In the genomic region with DNA sequence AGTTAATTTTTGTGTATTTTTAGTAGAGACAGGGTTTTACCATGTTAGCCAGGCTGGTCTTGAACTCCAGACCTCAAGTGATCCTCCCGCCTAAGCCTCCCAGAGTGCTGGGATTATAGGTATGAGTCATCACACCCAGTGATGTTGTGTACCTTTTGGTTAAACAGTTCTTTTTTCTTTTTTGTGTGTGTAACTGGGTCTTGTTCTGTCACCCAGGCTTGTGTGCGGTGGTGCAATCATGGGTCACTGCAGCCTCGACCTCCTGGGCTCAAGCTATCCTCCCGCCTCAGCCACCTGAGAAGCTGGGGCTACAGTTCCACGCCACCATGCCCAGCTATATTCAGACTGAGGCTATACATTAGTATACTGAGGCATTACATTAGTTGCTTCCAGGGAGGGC, we compare ENCODE assay signal across 22 cellular contexts. TPM values are rescaled to one million over a fixed set of nuclear protein-coding genes. Genes with fewer than 3 reads are reported as not detected.
DNase-seq lines count a peak whose midpoint lies in the region; ATAC-seq, FAIRE-seq and TF ChIP-seq lines count a peak whose summit lies in the region.
"Had no signal": no experiment of that assay in that cellular context is flagged by ENCODE, and none has a peak within 500 bp of the region (broad histone marks: within the 10 kb centered on the region; RNA-seq: fewer than 3 reads in every experiment).

No MANE protein-coding gene starts in this region.

- H3K9ac ChIP-seq in kidney (ENCODE audit: low read length in 2 of 2), result no peak overlapping the region
- H3K9ac ChIP-seq: GM23248 had no signal

- no peak overlapping the region for H3K27ac Mint-ChIP-seq in activated CD8-positive, alpha-beta memory T cell treated with anti-CD3 and anti-CD28 coated beads, Interleukin-2, amount 10 ng/mL, durations not matched to agents 7 days and 5 days

- no peak overlapping the region for H3K4me3 Mint-ChIP-seq in activated CD8-positive, alpha-beta memory T cell treated with anti-CD3 and anti-CD28 coated beads, Interleukin-2, amount 10 ng/mL, durations not matched to agents 7 days and 5 days

- H3K36me3 Mint-ChIP-seq in activated CD8-positive, alpha-beta memory T cell treated with anti-CD3 and anti-CD28 coated beads, Interleukin-2, amount 10 ng/mL, durations not matched to agents 7 days and 5 days, result peaks cover 5% of the 10 kb centered on the region

- FAIRE-seq in kidney (lab: Jason Lieb, UNC), result no peak
- no peak for FAIRE-seq in GM19239 (lab: Jason Lieb, UNC)
- FAIRE-seq: RCC 7860 had no signal

- H3K4me1 ChIP-seq in kidney (ENCODE audit: control insufficient read depth in 1 of 2, insufficient read depth in 1 of 2, low read depth in 1 of 2, low read length in 2 of 2), result no peaks in the 10 kb centered on the region
- H3K4me1 ChIP-seq: HAP-1 had no signal

- H3K9me3 ChIP-seq in kidney (ENCODE audit: control insufficient read depth in 1 of 2, low read length in 2 of 2), result no peaks in the 10 kb centered on the region
- H3K9me3 ChIP-seq: HAP-1 had no signal

- intact Hi-C loops in kidney (cut with DNase I), result loop anchor here (10.0 kb wide), 1 partner anchor 46 kb away; a partner anchor contains a TSS

- no peaks in the 10 kb centered on the region for H3K4me1 Mint-ChIP-seq in activated CD8-positive, alpha-beta memory T cell treated with anti-CD3 and anti-CD28 coated beads, Interleukin-2, amount 10 ng/mL, durations not matched to agents 7 days and 5 days

- no peaks in the 10 kb centered on the region for H3K9me3 Mint-ChIP-seq in activated CD8-positive, alpha-beta memory T cell treated with anti-CD3 and anti-CD28 coated beads, Interleukin-2, amount 10 ng/mL, durations not matched to agents 7 days and 5 days (ENCODE audit: low read depth)

- H3K27me3 Mint-ChIP-seq in activated CD8-positive, alpha-beta memory T cell treated with anti-CD3 and anti-CD28 coated beads, Interleukin-2, amount 10 ng/mL, durations not matched to agents 7 days and 5 days, result no peaks in the 10 kb centered on the region

- POLR2A ChIA-PET in RWPE1 (lab: Yijun Ruan, JAX; ENCODE audit: low non-redundant PET), result no interaction called here

- no peak overlapping the region for H3K4me3 ChIP-seq in kidney (ENCODE audit: low read length in 2 of 2)
- H3K4me3 ChIP-seq: GM23248, HAP-1, SK-N-MC had no signal

- no peak for ATAC-seq in activated CD8-positive, alpha-beta memory T cell treated with anti-CD3 and anti-CD28 coated beads, Interleukin-2, amount 10 ng/mL, durations not matched to agents 7 days and 5 days

- peaks cover 3 to 6% of the 10 kb centered on the region in 2 donors for H3K36me3 ChIP-seq in kidney (ENCODE audit: control insufficient read depth in 1 of 2, insufficient read depth in 2 of 2, low read length in 2 of 2)
- H3K36me3 ChIP-seq: HAP-1 had no signal

- peak overlapping the region; percentile 77 for H3K27ac ChIP-seq in RWPE1
- H3K27ac ChIP-seq in kidney (ENCODE audit: low read depth in 2 of 2, low read length in 2 of 2), result no peak overlapping the region
- H3K27ac ChIP-seq: GM23248, SK-N-MC had no signal

- DNase-seq in Daoy (ENCODE audit: low read depth), result peak; percentile 12
- DNase-seq in HT1080 (ENCODE audit: low read depth), result peak; percentile 18
- no peak for DNase-seq in RWPE1 (ENCODE audit: low spot score)
- DNase-seq in kidney, result peak; percentile 17
- no peak for DNase-seq in GM19239 (ENCODE audit: insufficient read length, low spot score)
- DNase-seq in activated CD8-positive, alpha-beta memory T cell treated with anti-CD3 and anti-CD28 coated beads, Interleukin-2, amount 10 ng/mL, durations not matched to agents 7 days and 5 days, result no peak
- DNase-seq in AG20443 (ENCODE audit: low spot score), result no peak
- DNase-seq: COR-L47; DMS 273 treated with DMSO at 0.1 percent for 48 hours; GF-D8; GM23248; KBM-7; NCI-H1092 treated with DMSO at 0.1 percent for 48 hours; NCI-H146; NCI-H2081; NCI-H748 treated with DMSO at 0.1 percent for 48 hours; NK-92 treated with Interleukin-12 subunit alpha and Interleukin-12 subunit beta, amount 100 ng/mL, for 24 hours; Right ventricle myocardium superior had no signal

- TF ChIP-seq CTCF in RWPE1 (conservative IDR thresholded peaks at IDR 0.05; ENCODE audit: low read depth) (no peak), kidney (IDR thresholded peaks at IDR 0.05; ENCODE audit: borderline replicate concordance, extremely low read depth, insufficient read depth) (no peak)

- CTCF ChIA-PET in RWPE1 (lab: Yijun Ruan, JAX), result interaction anchor here (0.7 kb wide), 1 partner anchor 1291 kb away, joined by 4 read pairs; no protein-coding TSS in a partner anchor
- CTCF ChIA-PET in activated CD8-positive, alpha-beta memory T cell treated with anti-CD3 and anti-CD28 coated beads, Interleukin-2, amount 10 ng/mL, durations not matched to agents 7 days and 5 days (lab: Charles Lee), result interaction anchor here (1.4 to 1.9 kb wide), 2 partner anchors 9 to 144 kb away, joined by 3 to 7 read pairs; no protein-coding TSS in a partner anchor

RNA-seq across cellular contexts. Expression of a gene that starts 37.8 kb away (rescaled TPM):
- 3.5 and 4.5 TPM in 2 replicates for total RNA-seq in Daoy (2014; rRNA removed; shearing (Covaris generic))
- 2.4 and 5.5 TPM in 2 replicates for total RNA-seq in HT1080 (2014; rRNA removed; shearing (Covaris generic))
- 3.9 and 4.0 TPM in 2 replicates for polyA plus RNA-seq in HT1080 (2015; cell fraction: cytosol; rRNA removed)
- 2.5 and 5.4 TPM in 2 replicates for polyA plus RNA-seq in HT1080 (2015; cell fraction: nucleus; rRNA removed)
- total RNA-seq in kidney, result 20.5 TPM
- polyA plus RNA-seq in kidney (ENCODE audit: insufficient read depth, low read depth, low replicate concordance), result 4.7 TPM
- 10 to 100 TPM; 20.0 to 23.9 TPM for total RNA-seq in activated CD8-positive, alpha-beta memory T cell treated with anti-CD3 and anti-CD28 coated beads, Interleukin-2, amount 10 ng/mL, durations not matched to agents 7 days and 5 days

RNA-seq across cellular contexts. Expression of a gene that starts 38.1 kb away (rescaled TPM):
- total RNA-seq in Daoy (2014; rRNA removed; shearing (Covaris generic)), result 0.40 TPM in 1 of 2 replicates, not detected in the other
- 0.80 and 1.5 TPM in 2 replicates for total RNA-seq in HT1080 (2014; rRNA removed; shearing (Covaris generic))
- 1.8 and 2.1 TPM in 2 replicates for polyA plus RNA-seq in HT1080 (2015; cell fraction: cytosol; rRNA removed)
- polyA plus RNA-seq in HT1080 (2015; cell fraction: nucleus; rRNA removed), result 5.9 and 6.0 TPM in 2 replicates
- 7.6 TPM for total RNA-seq in kidney
- polyA plus RNA-seq in kidney (ENCODE audit: insufficient read depth, low read depth, low replicate concordance), result 17.4 TPM
- total RNA-seq in activated CD8-positive, alpha-beta memory T cell treated with anti-CD3 and anti-CD28 coated beads, Interleukin-2, amount 10 ng/mL, durations not matched to agents 7 days and 5 days, result 1 to 10 TPM in 1 of 2 experiments, under 1 TPM in 1; 0.84 to 1.7 TPM

RNA-seq across cellular contexts. Expression of a gene that starts 48.1 kb away (rescaled TPM):
- total RNA-seq in Daoy (2014; rRNA removed; shearing (Covaris generic)), result not detected in 2 replicates
- not detected in 2 replicates for total RNA-seq in HT1080 (2014; rRNA removed; shearing (Covaris generic))
- not detected in 2 replicates for polyA plus RNA-seq in HT1080 (2015; cell fraction: cytosol; rRNA removed)
- not detected in 2 replicates for polyA plus RNA-seq in HT1080 (2015; cell fraction: nucleus; rRNA removed)
- 6.3 TPM for total RNA-seq in kidney
- polyA plus RNA-seq in kidney (ENCODE audit: insufficient read depth, low read depth, low replicate concordance), result 1.8 TPM
- total RNA-seq in activated CD8-positive, alpha-beta memory T cell treated with anti-CD3 and anti-CD28 coated beads, Interleukin-2, amount 10 ng/mL, durations not matched to agents 7 days and 5 days, result 10 to 100 TPM; 14.5 to 17.6 TPM
- total RNA-seq: GM23248, NCI-H460 had no signal
- polyA plus RNA-seq: GM23248 had no signal

RNA-seq across cellular contexts. Expression of a gene that starts 48.1 kb away (rescaled TPM):
- 48.4 and 52.7 TPM in 2 replicates for total RNA-seq in Daoy (2014; rRNA removed; shearing (Covaris generic))
- total RNA-seq in HT1080 (2014; rRNA removed; shearing (Covaris generic)), result 8.8 and 9.8 TPM in 2 replicates
- 12.2 and 12.9 TPM in 2 replicates for polyA plus RNA-seq in HT1080 (2015; cell fraction: cytosol; rRNA removed)
- 7.6 and 8.0 TPM in 2 replicates for polyA plus RNA-seq in HT1080 (2015; cell fraction: nucleus; rRNA removed)
- 1.4 TPM for total RNA-seq in kidney
- polyA plus RNA-seq in kidney (ENCODE audit: insufficient read depth, low read depth, low replicate concordance), result 2.3 TPM
- 1 to 10 TPM; 4.1 to 5.0 TPM for total RNA-seq in activated CD8-positive, alpha-beta memory T cell treated with anti-CD3 and anti-CD28 coated beads, Interleukin-2, amount 10 ng/mL, durations not matched to agents 7 days and 5 days

RNA-seq across cellular contexts. Expression of a gene that starts 48.9 kb away (rescaled TPM):
- 48.8 and 55.1 TPM in 2 replicates for total RNA-seq in Daoy (2014; rRNA removed; shearing (Covaris generic))
- total RNA-seq in HT1080 (2014; rRNA removed; shearing (Covaris generic)), result 66.5 and 67.1 TPM in 2 replicates
- polyA plus RNA-seq in HT1080 (2015; cell fraction: cytosol; rRNA removed), result 50.9 and 51.7 TPM in 2 replicates
- polyA plus RNA-seq in HT1080 (2015; cell fraction: nucleus; rRNA removed), result 135 and 139 TPM in 2 replicates
- 107 TPM for total RNA-seq in kidney
- 36.6 TPM for polyA plus RNA-seq in kidney (ENCODE audit: insufficient read depth, low read depth, low replicate concordance)
- total RNA-seq in activated CD8-positive, alpha-beta memory T cell treated with anti-CD3 and anti-CD28 coated beads, Interleukin-2, amount 10 ng/mL, durations not matched to agents 7 days and 5 days, result 100 to 1,000 TPM; 214 to 235 TPM

Comparison
In these comparisons a context has a peak if more than half of its experiments do, and no peak if none do; other contexts are left out.
1. DNase-seq: peak in Daoy (single experiment), HT1080 (single experiment) and kidney (single experiment); none in RWPE1 (single experiment), GM19239 (single experiment), activated CD8-positive, alpha-beta memory T cell treated with anti-CD3 and anti-CD28 coated beads, Interleukin-2, amount 10 ng/mL, durations not matched to agents 7 days and 5 days (single experiment) and AG20443 (single experiment).